1 cellular context compared by ENCODE assay signal in the genomic region with DNA sequence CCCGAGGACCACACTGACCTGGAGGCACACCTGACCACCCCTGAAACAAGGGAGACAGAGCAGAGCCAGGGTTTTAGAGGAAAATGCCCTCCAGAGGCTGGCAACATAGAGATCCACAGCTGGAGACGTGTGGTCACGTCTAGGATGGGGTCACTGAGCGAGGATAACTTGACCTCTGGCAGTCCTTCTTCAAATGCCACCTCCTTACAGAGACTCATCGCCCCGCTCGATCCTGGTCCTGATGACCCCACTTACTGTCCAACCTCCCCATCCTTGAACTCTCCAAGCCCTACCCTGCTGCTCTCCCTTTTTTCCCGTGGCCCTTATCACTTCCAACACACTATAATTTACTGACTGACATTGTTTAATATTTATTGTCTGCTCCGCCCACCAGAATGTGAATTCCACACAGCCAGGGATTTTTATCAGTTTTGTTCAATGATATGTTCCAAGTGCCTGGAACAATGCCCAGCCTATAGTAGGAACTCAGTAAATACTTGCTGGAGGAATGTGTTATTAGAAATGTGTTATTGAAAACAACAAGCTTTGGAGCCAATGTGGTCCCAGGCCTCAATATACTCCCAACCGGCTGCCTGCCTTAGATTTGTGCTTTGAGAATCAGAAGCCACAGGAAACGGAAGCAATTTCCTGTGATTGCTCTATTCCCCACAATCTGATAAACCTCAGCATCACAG.
TF ChIP-seq lines count a peak whose summit lies in the region.

No MANE protein-coding gene starts in this region.

TF ChIP-seq in HEK293, 187 proteins besides CTCF, POLR2A, EP300 and RAD21 (continued from another document):
- TF ChIP-seq SCRT2 (tag by site-specific recombination; IDR thresholded peaks at IDR 0.05) (no peak), ZNF488 (tag by site-specific recombination; IDR thresholded peaks at IDR 0.05) (no peak), ZFP41 (tag by site-specific recombination; IDR thresholded peaks at IDR 0.05; ENCODE audit: borderline replicate concordance) (no peak), FEZF1 (tag by site-specific recombination; IDR thresholded peaks at IDR 0.05) (peak; percentile 29), ZFP37 (tag by site-specific recombination; IDR thresholded peaks at IDR 0.05) (no peak), PRDM6 (tag by site-specific recombination; IDR thresholded peaks at IDR 0.05) (0 out of 2 replicates have a peak, but pooled peaks have one; percentile 36), HOXD13 (CRISPR knock-in tag; IDR thresholded peaks at IDR 0.05; ENCODE audit: borderline replicate concordance) (no peak), ZNF529 (tag by site-specific recombination; IDR thresholded peaks at IDR 0.05; ENCODE audit: insufficient replicate concordance) (no peak), SP7 (tag by site-specific recombination; IDR thresholded peaks at IDR 0.05) (peak; percentile 92), ZNF629 (tag by site-specific recombination; IDR thresholded peaks at IDR 0.05) (no peak), ZNF626 (tag by site-specific recombination; IDR thresholded peaks at IDR 0.05) (no peak), ZNF223 (tag by site-specific recombination; IDR thresholded peaks at IDR 0.05) (no peak), ZNF169 (tag by site-specific recombination; IDR thresholded peaks at IDR 0.05) (no peak), ZNF133 (tag by site-specific recombination; IDR thresholded peaks at IDR 0.05) (no peak), ZBTB7A (tag by site-specific recombination; IDR thresholded peaks at IDR 0.05; ENCODE audit: low read depth) (no peak), ZNF501 (tag by site-specific recombination; IDR thresholded peaks at IDR 0.05) (no peak), ZNF239 (tag by site-specific recombination; IDR thresholded peaks at IDR 0.05) (no peak), ZNF692 (tag by site-specific recombination; IDR thresholded peaks at IDR 0.05) (0 out of 2 replicates have a peak, but pooled peaks have one; percentile 32), PATZ1 (tag by site-specific recombination; IDR thresholded peaks at IDR 0.05) (no peak), ZNF571 (tag by site-specific recombination; IDR thresholded peaks at IDR 0.05) (no peak), ZSCAN16 (tag by site-specific recombination; IDR thresholded peaks at IDR 0.05) (no peak), ZNF600 (tag by site-specific recombination; IDR thresholded peaks at IDR 0.05) (peak; percentile 36; the same call in 1 of the 2 replicates), ZNF433 (tag by site-specific recombination; IDR thresholded peaks at IDR 0.05; ENCODE audit: low read depth) (no peak), YY1 (tag by site-specific recombination; IDR thresholded peaks at IDR 0.05) (no peak), SETDB1 (IDR thresholded peaks at IDR 0.05; ENCODE audit: insufficient read length, low read length) (no peak), ZNF837 (tag by site-specific recombination; IDR thresholded peaks at IDR 0.05) (no peak), BCL11A (tag by site-specific recombination; IDR thresholded peaks at IDR 0.05; ENCODE audit: low read depth) (no peak), ZNF792 (tag by site-specific recombination; IDR thresholded peaks at IDR 0.05) (no peak), ZNF660 (tag by site-specific recombination; IDR thresholded peaks at IDR 0.05) (no peak), GFI1B (tag by site-specific recombination; IDR thresholded peaks at IDR 0.05) (no peak), ZEB2 (tag by site-specific recombination; IDR thresholded peaks at IDR 0.05) (no peak), SP3 (tag by site-specific recombination; IDR thresholded peaks at IDR 0.05) (no peak), ZNF112 (tag by site-specific recombination; IDR thresholded peaks at IDR 0.05) (no peak), ZNF391 (tag by site-specific recombination; IDR thresholded peaks at IDR 0.05; ENCODE audit: borderline replicate concordance, low read depth) (no peak), ZSCAN30 (tag by site-specific recombination; IDR thresholded peaks at IDR 0.05) (no peak), ZNF426 (tag by site-specific recombination; IDR thresholded peaks at IDR 0.05) (no peak), ZNF555 (tag by site-specific recombination; conservative IDR thresholded peaks at IDR 0.05) (no peak), ZNF610 (tag by site-specific recombination; IDR thresholded peaks at IDR 0.05; ENCODE audit: borderline replicate concordance) (no peak), ZNF202 (tag by site-specific recombination; IDR thresholded peaks at IDR 0.05; ENCODE audit: borderline replicate concordance) (no peak), ZNF155 (tag by site-specific recombination; IDR thresholded peaks at IDR 0.05) (no peak), ZNF548 (tag by site-specific recombination; IDR thresholded peaks at IDR 0.05) (no peak), ZNF16 (tag by site-specific recombination; IDR thresholded peaks at IDR 0.05; ENCODE audit: low read depth) (no peak), ZNF132 (tag by site-specific recombination; IDR thresholded peaks at IDR 0.05; ENCODE audit: borderline replicate concordance) (no peak), ZNF677 (tag by site-specific recombination; IDR thresholded peaks at IDR 0.05) (no peak), GLI2 (tag by site-specific recombination; IDR thresholded peaks at IDR 0.05; ENCODE audit: borderline replicate concordance, low read depth) (no peak), ZNF394 (tag by site-specific recombination; IDR thresholded peaks at IDR 0.05; ENCODE audit: borderline replicate concordance) (no peak), ZNF830 (tag by site-specific recombination; IDR thresholded peaks at IDR 0.05; ENCODE audit: low read depth) (no peak)
- TF ChIP-seq, protein P1, sequence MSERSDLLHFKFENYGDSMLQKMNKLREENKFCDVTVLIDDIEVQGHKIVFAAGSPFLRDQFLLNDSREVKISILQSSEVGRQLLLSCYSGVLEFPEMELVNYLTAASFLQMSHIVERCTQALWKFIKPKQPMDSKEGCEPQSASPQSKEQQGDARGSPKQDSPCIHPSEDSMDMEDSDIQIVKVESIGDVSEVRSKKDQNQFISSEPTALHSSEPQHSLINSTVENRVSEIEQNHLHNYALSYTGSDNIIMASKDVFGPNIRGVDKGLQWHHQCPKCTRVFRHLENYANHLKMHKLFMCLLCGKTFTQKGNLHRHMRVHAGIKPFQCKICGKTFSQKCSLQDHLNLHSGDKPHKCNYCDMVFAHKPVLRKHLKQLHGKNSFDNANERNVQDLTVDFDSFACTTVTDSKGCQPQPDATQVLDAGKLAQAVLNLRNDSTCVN (tag by site-specific recombination; optimal IDR thresholded peaks at IDR 0.05): no peak
- TF ChIP-seq, protein P2, sequence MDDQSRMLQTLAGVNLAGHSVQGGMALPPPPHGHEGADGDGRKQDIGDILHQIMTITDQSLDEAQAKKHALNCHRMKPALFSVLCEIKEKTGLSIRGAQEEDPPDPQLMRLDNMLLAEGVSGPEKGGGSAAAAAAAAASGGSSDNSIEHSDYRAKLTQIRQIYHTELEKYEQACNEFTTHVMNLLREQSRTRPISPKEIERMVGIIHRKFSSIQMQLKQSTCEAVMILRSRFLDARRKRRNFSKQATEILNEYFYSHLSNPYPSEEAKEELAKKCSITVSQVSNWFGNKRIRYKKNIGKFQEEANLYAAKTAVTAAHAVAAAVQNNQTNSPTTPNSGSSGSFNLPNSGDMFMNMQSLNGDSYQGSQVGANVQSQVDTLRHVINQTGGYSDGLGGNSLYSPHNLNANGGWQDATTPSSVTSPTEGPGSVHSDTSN (CRISPR knock-in tag; IDR thresholded peaks at IDR 0.05): no peak
- TF ChIP-seq, protein P3, sequence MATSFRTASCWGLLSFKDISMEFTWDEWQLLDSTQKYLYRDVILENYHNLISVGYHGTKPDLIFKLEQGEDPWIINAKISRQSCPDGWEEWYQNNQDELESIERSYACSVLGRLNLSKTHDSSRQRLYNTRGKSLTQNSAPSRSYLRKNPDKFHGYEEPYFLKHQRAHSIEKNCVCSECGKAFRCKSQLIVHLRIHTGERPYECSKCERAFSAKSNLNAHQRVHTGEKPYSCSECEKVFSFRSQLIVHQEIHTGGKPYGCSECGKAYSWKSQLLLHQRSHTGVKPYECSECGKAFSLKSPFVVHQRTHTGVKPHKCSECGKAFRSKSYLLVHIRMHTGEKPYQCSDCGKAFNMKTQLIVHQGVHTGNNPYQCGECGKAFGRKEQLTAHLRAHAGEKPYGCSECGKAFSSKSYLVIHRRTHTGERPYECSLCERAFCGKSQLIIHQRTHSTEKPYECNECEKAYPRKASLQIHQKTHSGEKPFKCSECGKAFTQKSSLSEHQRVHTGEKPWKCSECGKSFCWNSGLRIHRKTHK (tag by site-specific recombination; IDR thresholded peaks at IDR 0.05): no peak
- TF ChIP-seq, protein P4, sequence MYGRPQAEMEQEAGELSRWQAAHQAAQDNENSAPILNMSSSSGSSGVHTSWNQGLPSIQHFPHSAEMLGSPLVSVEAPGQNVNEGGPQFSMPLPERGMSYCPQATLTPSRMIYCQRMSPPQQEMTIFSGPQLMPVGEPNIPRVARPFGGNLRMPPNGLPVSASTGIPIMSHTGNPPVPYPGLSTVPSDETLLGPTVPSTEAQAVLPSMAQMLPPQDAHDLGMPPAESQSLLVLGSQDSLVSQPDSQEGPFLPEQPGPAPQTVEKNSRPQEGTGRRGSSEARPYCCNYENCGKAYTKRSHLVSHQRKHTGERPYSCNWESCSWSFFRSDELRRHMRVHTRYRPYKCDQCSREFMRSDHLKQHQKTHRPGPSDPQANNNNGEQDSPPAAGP (tag by site-specific recombination; IDR thresholded peaks at IDR 0.05): no peak
- TF ChIP-seq, protein P5, sequence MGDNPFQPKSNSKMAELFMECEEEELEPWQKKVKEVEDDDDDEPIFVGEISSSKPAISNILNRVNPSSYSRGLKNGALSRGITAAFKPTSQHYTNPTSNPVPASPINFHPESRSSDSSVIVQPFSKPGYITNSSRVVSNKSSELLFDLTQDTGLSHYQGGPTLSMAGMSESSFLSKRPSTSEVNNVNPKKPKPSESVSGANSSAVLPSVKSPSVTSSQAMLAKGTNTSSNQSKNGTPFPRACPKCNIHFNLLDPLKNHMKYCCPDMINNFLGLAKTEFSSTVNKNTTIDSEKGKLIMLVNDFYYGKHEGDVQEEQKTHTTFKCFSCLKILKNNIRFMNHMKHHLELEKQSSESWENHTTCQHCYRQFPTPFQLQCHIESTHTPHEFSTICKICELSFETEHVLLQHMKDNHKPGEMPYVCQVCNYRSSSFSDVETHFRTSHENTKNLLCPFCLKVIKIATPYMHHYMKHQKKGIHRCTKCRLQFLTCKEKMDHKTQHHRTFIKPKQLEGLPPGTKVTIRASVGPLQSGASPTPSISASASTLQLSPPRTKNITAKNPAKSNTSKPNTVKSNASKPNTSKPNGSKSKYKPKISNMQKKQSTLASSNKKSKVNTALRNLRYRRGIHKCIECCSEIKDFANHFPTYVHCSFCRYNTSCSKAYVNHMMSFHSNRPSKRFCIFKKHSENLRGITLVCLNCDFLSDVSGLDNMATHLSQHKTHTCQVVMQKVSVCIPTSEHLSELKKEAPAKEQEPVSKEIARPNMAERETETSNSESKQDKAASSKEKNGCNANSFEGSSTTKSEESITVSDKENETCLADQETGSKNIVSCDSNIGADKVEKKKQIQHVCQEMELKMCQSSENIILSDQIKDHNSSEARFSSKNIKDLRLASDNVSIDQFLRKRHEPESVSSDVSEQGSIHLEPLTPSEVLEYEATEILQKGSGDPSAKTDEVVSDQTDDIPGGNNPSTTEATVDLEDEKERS (tag by site-specific recombination; IDR thresholded peaks at IDR 0.05): no peak
